Comparison of ENCODE assay signal across 13 cellular contexts in the genomic region with DNA sequence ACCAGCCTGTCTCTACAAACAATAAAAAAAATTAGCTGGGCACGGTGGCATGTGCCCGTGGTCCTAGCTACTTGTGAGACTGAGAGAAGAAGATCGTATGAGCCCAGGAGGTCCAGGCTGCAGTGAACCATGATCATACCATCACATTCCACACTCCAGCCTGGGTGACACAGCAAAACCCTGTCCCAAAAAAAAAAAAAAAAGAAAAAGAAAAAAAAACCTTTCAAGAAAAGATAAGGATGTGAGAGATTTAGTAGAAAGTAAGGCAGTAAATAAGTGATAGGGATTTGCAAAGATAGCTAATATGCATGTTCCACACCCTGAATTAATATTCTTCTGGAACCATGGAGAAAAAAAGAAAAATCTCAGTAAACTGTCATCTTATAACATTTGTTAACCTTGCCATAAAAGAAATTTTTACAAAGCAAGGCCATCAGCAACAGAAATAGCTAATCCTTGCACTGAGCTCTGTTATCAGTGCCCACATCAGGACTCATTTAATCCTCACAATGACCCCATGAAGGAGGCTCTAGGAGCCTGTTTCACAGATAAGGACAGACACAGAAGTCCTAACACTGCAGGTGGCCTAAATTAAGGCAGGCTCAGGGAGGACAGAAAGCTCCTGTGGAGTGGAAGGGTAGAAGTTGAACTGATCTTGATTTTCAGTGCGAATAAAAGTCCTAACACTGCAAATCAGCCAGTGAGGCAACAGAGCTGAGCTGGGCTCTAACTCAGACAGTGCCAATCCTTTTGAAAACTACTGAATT. TPM values are rescaled to one million over a fixed set of nuclear protein-coding genes. Genes with fewer than 3 reads are reported as not detected.
A peak's percentile ranks its signal among the peaks of the same experiment; 100 is the strongest.
DNase-seq lines count a peak whose midpoint lies in the region; ATAC-seq and TF ChIP-seq lines count a peak whose summit lies in the region.
"Had no signal": no experiment of that assay in that cellular context is flagged by ENCODE, and none has a peak within 500 bp of the region (broad histone marks: within the 10 kb centered on the region; RNA-seq: fewer than 3 reads in every experiment).

No MANE protein-coding gene starts in this region.

- H3K4me1 Mint-ChIP-seq in activated CD4-positive, alpha-beta T cell treated with anti-CD3 and anti-CD28 coated beads, Interleukin-2, amount 10 ng/mL, durations not matched to agents 7 days and 5 days: peaks cover 58% of the 10 kb centered on the region
- H3K4me1 Mint-ChIP-seq in endothelial cell (ENCODE audit: unreplicated experiment): peaks cover 37% of the 10 kb centered on the region
- H3K4me1 Mint-ChIP-seq in progenitor cell of endocrine pancreas (ENCODE audit: low read depth): peaks cover 41% of the 10 kb centered on the region

- no peak overlapping the region for H3K4me3 Mint-ChIP-seq in activated CD4-positive, alpha-beta T cell treated with anti-CD3 and anti-CD28 coated beads, Interleukin-2, amount 10 ng/mL, durations not matched to agents 7 days and 5 days
- H3K4me3 Mint-ChIP-seq in endothelial cell (ENCODE audit: unreplicated experiment) (no peak overlapping the region), progenitor cell of endocrine pancreas (ENCODE audit: low read depth) (no peak overlapping the region)

- intact Hi-C loops in body of pancreas (cut with DNase I): loop anchor here (10.0 kb wide), 1 partner anchor 48 kb away; no protein-coding TSS in a partner anchor

- peaks cover 65% of the 10 kb centered on the region for H3K4me1 ChIP-seq in body of pancreas

- CTCF ChIA-PET in activated CD4-positive, alpha-beta T cell treated with anti-CD3 and anti-CD28 coated beads, Interleukin-2, amount 10 ng/mL, durations not matched to agents 7 days and 5 days (lab: Charles Lee): interaction anchor here (0.6 to 1.4 kb wide), 2 partner anchors 12 to 942 kb away, joined by 3 to 5 read pairs; no protein-coding TSS in a partner anchor
- CTCF ChIA-PET in RWPE1 (lab: Yijun Ruan, JAX): interaction anchor here (0.6 kb wide), 2 partner anchors 23 to 320 kb away, joined by 3 read pairs; no protein-coding TSS in a partner anchor

- no peaks in the 10 kb centered on the region for H3K36me3 ChIP-seq in body of pancreas (replicated peaks in 1 of 2; ENCODE audit: insufficient read depth in 1 of 2, low read depth in 2 of 2)
- H3K36me3 ChIP-seq: uterus had no signal

- TF ChIP-seq CTCF in RWPE1 (conservative IDR thresholded peaks at IDR 0.05; ENCODE audit: low read depth) (no peak), endothelial cell (IDR thresholded peaks at IDR 0.05; ENCODE audit: unreplicated experiment) (no peak), progenitor cell of endocrine pancreas (IDR thresholded peaks at IDR 0.05; ENCODE audit: unreplicated experiment) (no peak), body of pancreas (IDR thresholded peaks at IDR 0.05) (no peak)

- peaks cover 37% of the 10 kb centered on the region for H3K36me3 Mint-ChIP-seq in activated CD4-positive, alpha-beta T cell treated with anti-CD3 and anti-CD28 coated beads, Interleukin-2, amount 10 ng/mL, durations not matched to agents 7 days and 5 days (ENCODE audit: low read depth)
- H3K36me3 Mint-ChIP-seq in endothelial cell (ENCODE audit: low read depth, unreplicated experiment): peaks cover 21% of the 10 kb centered on the region
- peaks cover 6% of the 10 kb centered on the region for H3K36me3 Mint-ChIP-seq in progenitor cell of endocrine pancreas (ENCODE audit: insufficient read depth)

- no peak for ATAC-seq in body of pancreas

- H3K27me3 ChIP-seq in body of pancreas: no peaks in the 10 kb centered on the region
- H3K27me3 ChIP-seq: uterus had no signal

- WGBS in body of pancreas, 2 donors: 54 to 55% methylated on average over 4 of the region's 4 CpGs

- POLR2A ChIA-PET in activated CD4-positive, alpha-beta T cell treated with anti-CD3 and anti-CD28 coated beads, Interleukin-2, amount 10 ng/mL, durations not matched to agents 7 days and 5 days (lab: Charles Lee): no interaction called here
- POLR2A ChIA-PET in RWPE1 (lab: Yijun Ruan, JAX; ENCODE audit: low non-redundant PET): no interaction called here

- H3K27ac Mint-ChIP-seq in activated CD4-positive, alpha-beta T cell treated with anti-CD3 and anti-CD28 coated beads, Interleukin-2, amount 10 ng/mL, durations not matched to agents 7 days and 5 days: peak overlapping the region; percentile 25
- H3K27ac Mint-ChIP-seq in endothelial cell (ENCODE audit: unreplicated experiment): peak overlapping the region; percentile 10
- peak overlapping the region; percentile 84 for H3K27ac Mint-ChIP-seq in progenitor cell of endocrine pancreas

- H3K27me3 Mint-ChIP-seq in activated CD4-positive, alpha-beta T cell treated with anti-CD3 and anti-CD28 coated beads, Interleukin-2, amount 10 ng/mL, durations not matched to agents 7 days and 5 days: no peaks in the 10 kb centered on the region
- H3K27me3 Mint-ChIP-seq in endothelial cell (ENCODE audit: unreplicated experiment): peaks cover 10% of the 10 kb centered on the region
- H3K27me3 Mint-ChIP-seq in progenitor cell of endocrine pancreas: no peaks in the 10 kb centered on the region

- TF ChIP-seq POLR2A in body of pancreas (IDR thresholded peaks at IDR 0.05): no peak

- no peak overlapping the region for H3K4me3 ChIP-seq in body of pancreas
- H3K4me3 ChIP-seq: uterus had no signal

- no peak for DNase-seq in activated CD4-positive, alpha-beta T cell treated with anti-CD3 and anti-CD28 coated beads, Interleukin-2, amount 10 ng/mL, durations not matched to agents 7 days and 5 days
- DNase-seq in activated CD4-positive, alpha-beta T cell treated with anti-CD3 and anti-CD28 coated beads, Interleukin-2, amount 50 U/mL, for 1 hour: no peak
- DNase-seq in RWPE1 (ENCODE audit: low spot score) (no peak), endothelial cell (ENCODE audit: low spot score) (no peak), progenitor cell of endocrine pancreas (ENCODE audit: low spot score, unreplicated experiment) (no peak), OCI-M2 (lab: John Stamatoyannopoulos, UW; ENCODE audit: unreplicated experiment) (no peak), NCI-H748 (lab: John Stamatoyannopoulos, UW; ENCODE audit: unreplicated experiment) (no peak), body of pancreas (no peak)
- DNase-seq: NCI-H146, uterus had no signal

- H3K9me3 Mint-ChIP-seq in activated CD4-positive, alpha-beta T cell treated with anti-CD3 and anti-CD28 coated beads, Interleukin-2, amount 10 ng/mL, durations not matched to agents 7 days and 5 days: no peaks in the 10 kb centered on the region
- H3K9me3 Mint-ChIP-seq in endothelial cell (ENCODE audit: unreplicated experiment) (no peaks in the 10 kb centered on the region), progenitor cell of endocrine pancreas (ENCODE audit: low read depth) (no peaks in the 10 kb centered on the region)

- H3K9me3 ChIP-seq in body of pancreas: no peaks in the 10 kb centered on the region
- H3K9me3 ChIP-seq: uterus had no signal

- H3K27ac ChIP-seq in RWPE1 (peak overlapping the region; percentile 52), body of pancreas (peak overlapping the region in 2 of 4 donors; percentile 7 to 44)
- H3K27ac ChIP-seq: epithelial cell of prostate, uterus had no signal

RNA-seq across cellular contexts. Expression of gene GNB1, which starts 7.6 kb away (rescaled TPM):
- 100 to 1,000 TPM; 368 to 454 TPM for total RNA-seq in activated CD4-positive, alpha-beta T cell treated with anti-CD3 and anti-CD28 coated beads, Interleukin-2, amount 10 ng/mL, durations not matched to agents 7 days and 5 days
- 427 TPM for total RNA-seq in endothelial cell (ENCODE audit: unreplicated experiment)
- 327 TPM in 2 replicates for total RNA-seq in progenitor cell of endocrine pancreas
- total RNA-seq in body of pancreas: 10 to 100 TPM; 71.3 to 79.1 TPM

RNA-seq across cellular contexts. Expression of gene CALML6, which starts 31.8 kb away (rescaled TPM):
- total RNA-seq in activated CD4-positive, alpha-beta T cell treated with anti-CD3 and anti-CD28 coated beads, Interleukin-2, amount 10 ng/mL, durations not matched to agents 7 days and 5 days: under 1 TPM; 0.27 to 0.47 TPM
- total RNA-seq in endothelial cell (ENCODE audit: unreplicated experiment) (0.64 TPM), progenitor cell of endocrine pancreas (1.1 and 1.5 TPM in 2 replicates), body of pancreas (1 to 10 TPM; 1.0 to 4.3 TPM)
- total RNA-seq: lung microvascular endothelial cell had no signal

RNA-seq across cellular contexts. Expression of gene TMEM52, which starts 35.8 kb away (rescaled TPM):
- not detected for total RNA-seq in activated CD4-positive, alpha-beta T cell treated with anti-CD3 and anti-CD28 coated beads, Interleukin-2, amount 10 ng/mL, durations not matched to agents 7 days and 5 days
- total RNA-seq in endothelial cell (ENCODE audit: unreplicated experiment) (0.92 TPM), progenitor cell of endocrine pancreas (1.8 and 1.9 TPM in 2 replicates), body of pancreas (100 to 1,000 TPM in 1 of 2 donors, 10 to 100 TPM in 1; 65.6 to 107 TPM)
- total RNA-seq: SK-MEL-5 had no signal

Comparison
In these comparisons a context has a peak if more than half of its experiments do, and no peak if none do; other contexts are left out.
1. H3K27ac Mint-ChIP-seq: peak in every context shown above with its lines; median percentile 84 in progenitor cell of endocrine pancreas; 25 in activated CD4-positive, alpha-beta T cell treated with anti-CD3 and anti-CD28 coated beads, Interleukin-2, amount 10 ng/mL, durations not matched to agents 7 days and 5 days; 10 in endothelial cell.
2. RNA of gene TMEM52, which starts 35.8 kb away (total RNA-seq): 65.6 to 107 TPM in body of pancreas; 1.8 to 1.9 TPM in progenitor cell of endocrine pancreas, 0.92 TPM in endothelial cell (single experiment) and not detected in activated CD4-positive, alpha-beta T cell treated with anti-CD3 and anti-CD28 coated beads, Interleukin-2, amount 10 ng/mL, durations not matched to agents 7 days and 5 days; every median in the first group is over 10 times any median in the second.